7 cellular contexts compared by ENCODE assay signal in genomic region chr1:38489844-38490270, GRCh38.
A peak's percentile ranks its signal among the peaks of the same experiment; 100 is the strongest.
DNase-seq lines count a peak whose midpoint lies in the region; ATAC-seq and TF ChIP-seq lines count a peak whose summit lies in the region.

No MANE protein-coding gene starts in this region.

- TF ChIP-seq CTCF in epithelial cell of proximal tubule (conservative IDR thresholded peaks at IDR 0.05; ENCODE audit: low read depth, low read length) (peak; percentile 70), retinal pigment epithelial cell (conservative IDR thresholded peaks at IDR 0.05; ENCODE audit: low read depth, low read length) (peak; percentile 72)

- H3K4me1 Mint-ChIP-seq in activated CD4-positive, alpha-beta T cell treated with anti-CD3 and anti-CD28 coated beads for 36 hours = peaks cover 4% of the 10 kb centered on the region

- CTCF ChIA-PET in activated CD4-positive, alpha-beta T cell treated with anti-CD3 and anti-CD28 coated beads for 36 hours (lab: Charles Lee) = interaction anchor here (0.5 to 1.9 kb wide), 9 partner anchors 10 to 438 kb away, joined by 3 to 5 read pairs (median 3); no protein-coding TSS in a partner anchor

- POLR2A ChIA-PET in activated CD4-positive, alpha-beta T cell treated with anti-CD3 and anti-CD28 coated beads for 36 hours (lab: Charles Lee) = interaction anchor here (0.6 kb wide), 1 partner anchor 447 kb away, joined by 4 read pairs; no protein-coding TSS in a partner anchor

- H3K4me3 ChIP-seq in epithelial cell of proximal tubule (ENCODE audit: low read depth, low read length) = no peak overlapping the region
- H3K4me3 ChIP-seq in retinal pigment epithelial cell (ENCODE audit: low read length) = no peak overlapping the region

- no peak overlapping the region for H3K4me3 Mint-ChIP-seq in activated CD4-positive, alpha-beta T cell treated with anti-CD3 and anti-CD28 coated beads for 36 hours

- no peak overlapping the region for H3K27ac Mint-ChIP-seq in activated CD4-positive, alpha-beta T cell treated with anti-CD3 and anti-CD28 coated beads for 36 hours

- peaks cover 14% of the 10 kb centered on the region for H3K27me3 Mint-ChIP-seq in activated CD4-positive, alpha-beta T cell treated with anti-CD3 and anti-CD28 coated beads for 36 hours

- H3K36me3 Mint-ChIP-seq in activated CD4-positive, alpha-beta T cell treated with anti-CD3 and anti-CD28 coated beads for 36 hours (ENCODE audit: low read depth) = no peaks in the 10 kb centered on the region

- DNase-seq in EL (peak; percentile 23), HuH-7 (ENCODE audit: low spot score) (peak; percentile 78), epithelial cell of proximal tubule (ENCODE audit: low read depth) (no peak), retinal pigment epithelial cell (ENCODE audit: low read depth) (no peak), sciatic nerve (ENCODE audit: low spot score) (no peak)
- peak; percentile 75 for DNase-seq in activated CD4-positive, alpha-beta T cell treated with anti-CD3 and anti-CD28 coated beads for 36 hours

- H3K9me3 Mint-ChIP-seq in activated CD4-positive, alpha-beta T cell treated with anti-CD3 and anti-CD28 coated beads for 36 hours (ENCODE audit: low read depth) = no peaks in the 10 kb centered on the region

- ATAC-seq in activated CD4-positive, alpha-beta T cell treated with anti-CD3 and anti-CD28 coated beads for 36 hours = peak; percentile 84
- ATAC-seq in GM18520 (IDR thresholded peaks at IDR 0.05; ENCODE audit: unreplicated experiment) = no peak
- ATAC-seq in sciatic nerve = no peak

- intact Hi-C loops in activated CD4-positive, alpha-beta T cell treated with anti-CD3 and anti-CD28 coated beads for 36 hours (cut with DNase I, micrococcal nuclease) = loop anchor here (1.0 to 5.0 kb wide), 3 partner anchors 97 to 322 kb away; no protein-coding TSS in a partner anchor
- intact Hi-C loops in sciatic nerve (cut with DNase I) = no loop called here

Comparison
In these comparisons a context has a peak if more than half of its experiments do, and no peak if none do; other contexts are left out.
1. DNase-seq: peak in EL (single experiment), HuH-7 (single experiment) and activated CD4-positive, alpha-beta T cell treated with anti-CD3 and anti-CD28 coated beads for 36 hours (single experiment); none in epithelial cell of proximal tubule (single experiment), retinal pigment epithelial cell (single experiment) and sciatic nerve (single experiment).